ENCODE assay signal across 1 cellular context in the genomic region with DNA sequence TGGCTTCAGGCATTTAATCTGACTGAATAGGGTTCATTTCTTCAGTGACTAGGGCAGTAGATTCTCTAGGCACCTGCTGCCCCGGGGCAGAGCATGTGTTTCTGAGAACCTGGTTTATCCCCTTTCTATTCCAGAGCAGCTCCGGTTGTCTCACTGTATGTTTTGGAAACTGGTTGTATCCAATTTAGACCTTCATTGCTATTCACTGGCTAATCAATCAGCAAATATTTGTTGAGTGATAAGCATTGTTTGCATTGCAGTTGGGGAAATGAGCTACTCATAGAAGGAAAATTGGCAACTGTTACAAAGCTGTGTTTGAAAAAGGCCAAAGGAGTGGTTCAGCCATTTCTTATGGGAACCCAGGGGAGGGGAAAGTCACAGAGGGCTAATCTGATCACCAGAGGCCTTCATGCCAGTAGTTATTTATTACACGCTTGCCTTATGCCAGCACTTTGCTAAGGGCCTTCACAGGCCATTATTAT.
A peak's percentile ranks its signal among the peaks of the same experiment; 100 is the strongest.
TF ChIP-seq lines count a peak whose summit lies in the region.

No MANE protein-coding gene starts in this region.

TF ChIP-seq in HepG2, 621 proteins besides CTCF, POLR2A, EP300 and RAD21 (continued from another document and continues in another):
- TF ChIP-seq, protein P1, sequence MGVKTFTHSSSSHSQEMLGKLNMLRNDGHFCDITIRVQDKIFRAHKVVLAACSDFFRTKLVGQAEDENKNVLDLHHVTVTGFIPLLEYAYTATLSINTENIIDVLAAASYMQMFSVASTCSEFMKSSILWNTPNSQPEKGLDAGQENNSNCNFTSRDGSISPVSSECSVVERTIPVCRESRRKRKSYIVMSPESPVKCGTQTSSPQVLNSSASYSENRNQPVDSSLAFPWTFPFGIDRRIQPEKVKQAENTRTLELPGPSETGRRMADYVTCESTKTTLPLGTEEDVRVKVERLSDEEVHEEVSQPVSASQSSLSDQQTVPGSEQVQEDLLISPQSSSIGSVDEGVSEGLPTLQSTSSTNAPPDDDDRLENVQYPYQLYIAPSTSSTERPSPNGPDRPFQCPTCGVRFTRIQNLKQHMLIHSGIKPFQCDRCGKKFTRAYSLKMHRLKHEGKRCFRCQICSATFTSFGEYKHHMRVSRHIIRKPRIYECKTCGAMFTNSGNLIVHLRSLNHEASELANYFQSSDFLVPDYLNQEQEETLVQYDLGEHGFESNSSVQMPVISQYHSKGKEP (CRISPR knock-in tag; IDR thresholded peaks at IDR 0.05) = no peak
- TF ChIP-seq, protein P2, sequence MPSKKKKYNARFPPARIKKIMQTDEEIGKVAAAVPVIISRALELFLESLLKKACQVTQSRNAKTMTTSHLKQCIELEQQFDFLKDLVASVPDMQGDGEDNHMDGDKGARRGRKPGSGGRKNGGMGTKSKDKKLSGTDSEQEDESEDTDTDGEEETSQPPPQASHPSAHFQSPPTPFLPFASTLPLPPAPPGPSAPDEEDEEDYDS (CRISPR knock-in tag; IDR thresholded peaks at IDR 0.05) = no peak
- TF ChIP-seq ZFP36L1 (CRISPR knock-in tag; IDR thresholded peaks at IDR 0.05) = no peak; the same call in 1 of the 2 replicates
- 0 out of 2 replicates have a peak, but pooled peaks have one; percentile 46 for TF ChIP-seq SMAD3 (CRISPR knock-in tag; IDR thresholded peaks at IDR 0.05)
- TF ChIP-seq PTBP1 (IDR thresholded peaks at IDR 0.05; ENCODE audit: low read depth, low read length, poor library complexity, severe bottlenecking) = no peak
- TF ChIP-seq ZSCAN20 (CRISPR knock-in tag; IDR thresholded peaks at IDR 0.05; ENCODE audit: borderline replicate concordance) = no peak
- no peak for TF ChIP-seq SRSF9 (IDR thresholded peaks at IDR 0.05; ENCODE audit: borderline replicate concordance, insufficient read depth, low read depth, low read length, poor library complexity, severe bottlenecking)
- no peak for TF ChIP-seq ATF7-NPFF (CRISPR knock-in tag; IDR thresholded peaks at IDR 0.05; ENCODE audit: low read depth)
- no peak for TF ChIP-seq GABPB1 (CRISPR knock-in tag; IDR thresholded peaks at IDR 0.05)
- TF ChIP-seq, protein P3, sequence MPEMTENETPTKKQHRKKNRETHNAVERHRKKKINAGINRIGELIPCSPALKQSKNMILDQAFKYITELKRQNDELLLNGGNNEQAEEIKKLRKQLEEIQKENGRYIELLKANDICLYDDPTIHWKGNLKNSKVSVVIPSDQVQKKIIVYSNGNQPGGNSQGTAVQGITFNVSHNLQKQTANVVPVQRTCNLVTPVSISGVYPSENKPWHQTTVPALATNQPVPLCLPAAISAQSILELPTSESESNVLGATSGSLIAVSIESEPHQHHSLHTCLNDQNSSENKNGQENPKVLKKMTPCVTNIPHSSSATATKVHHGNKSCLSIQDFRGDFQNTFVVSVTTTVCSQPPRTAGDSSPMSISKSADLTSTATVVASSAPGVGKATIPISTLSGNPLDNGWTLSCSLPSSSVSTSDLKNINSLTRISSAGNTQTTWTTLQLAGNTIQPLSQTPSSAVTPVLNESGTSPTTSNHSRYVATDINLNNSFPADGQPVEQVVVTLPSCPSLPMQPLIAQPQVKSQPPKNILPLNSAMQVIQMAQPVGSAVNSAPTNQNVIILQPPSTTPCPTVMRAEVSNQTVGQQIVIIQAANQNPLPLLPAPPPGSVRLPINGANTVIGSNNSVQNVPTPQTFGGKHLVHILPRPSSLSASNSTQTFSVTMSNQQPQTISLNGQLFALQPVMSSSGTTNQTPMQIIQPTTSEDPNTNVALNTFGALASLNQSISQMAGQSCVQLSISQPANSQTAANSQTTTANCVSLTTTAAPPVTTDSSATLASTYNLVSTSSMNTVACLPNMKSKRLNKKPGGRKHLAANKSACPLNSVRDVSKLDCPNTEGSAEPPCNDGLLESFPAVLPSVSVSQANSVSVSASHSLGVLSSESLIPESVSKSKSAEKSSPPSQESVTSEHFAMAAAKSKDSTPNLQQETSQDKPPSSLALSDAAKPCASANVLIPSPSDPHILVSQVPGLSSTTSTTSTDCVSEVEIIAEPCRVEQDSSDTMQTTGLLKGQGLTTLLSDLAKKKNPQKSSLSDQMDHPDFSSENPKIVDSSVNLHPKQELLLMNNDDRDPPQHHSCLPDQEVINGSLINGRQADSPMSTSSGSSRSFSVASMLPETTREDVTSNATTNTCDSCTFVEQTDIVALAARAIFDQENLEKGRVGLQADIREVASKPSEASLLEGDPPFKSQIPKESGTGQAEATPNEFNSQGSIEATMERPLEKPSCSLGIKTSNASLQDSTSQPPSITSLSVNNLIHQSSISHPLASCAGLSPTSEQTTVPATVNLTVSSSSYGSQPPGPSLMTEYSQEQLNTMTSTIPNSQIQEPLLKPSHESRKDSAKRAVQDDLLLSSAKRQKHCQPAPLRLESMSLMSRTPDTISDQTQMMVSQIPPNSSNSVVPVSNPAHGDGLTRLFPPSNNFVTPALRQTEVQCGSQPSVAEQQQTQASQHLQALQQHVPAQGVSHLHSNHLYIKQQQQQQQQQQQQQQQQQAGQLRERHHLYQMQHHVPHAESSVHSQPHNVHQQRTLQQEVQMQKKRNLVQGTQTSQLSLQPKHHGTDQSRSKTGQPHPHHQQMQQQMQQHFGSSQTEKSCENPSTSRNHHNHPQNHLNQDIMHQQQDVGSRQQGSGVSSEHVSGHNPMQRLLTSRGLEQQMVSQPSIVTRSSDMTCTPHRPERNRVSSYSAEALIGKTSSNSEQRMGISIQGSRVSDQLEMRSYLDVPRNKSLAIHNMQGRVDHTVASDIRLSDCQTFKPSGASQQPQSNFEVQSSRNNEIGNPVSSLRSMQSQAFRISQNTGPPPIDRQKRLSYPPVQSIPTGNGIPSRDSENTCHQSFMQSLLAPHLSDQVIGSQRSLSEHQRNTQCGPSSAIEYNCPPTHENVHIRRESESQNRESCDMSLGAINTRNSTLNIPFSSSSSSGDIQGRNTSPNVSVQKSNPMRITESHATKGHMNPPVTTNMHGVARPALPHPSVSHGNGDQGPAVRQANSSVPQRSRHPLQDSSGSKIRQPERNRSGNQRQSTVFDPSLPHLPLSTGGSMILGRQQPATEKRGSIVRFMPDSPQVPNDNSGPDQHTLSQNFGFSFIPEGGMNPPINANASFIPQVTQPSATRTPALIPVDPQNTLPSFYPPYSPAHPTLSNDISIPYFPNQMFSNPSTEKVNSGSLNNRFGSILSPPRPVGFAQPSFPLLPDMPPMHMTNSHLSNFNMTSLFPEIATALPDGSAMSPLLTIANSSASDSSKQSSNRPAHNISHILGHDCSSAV (CRISPR knock-in tag; IDR thresholded peaks at IDR 0.05; ENCODE audit: borderline replicate concordance) = no peak
- no peak for TF ChIP-seq KLF12 (CRISPR knock-in tag; IDR thresholded peaks at IDR 0.05; ENCODE audit: borderline replicate concordance)
- TF ChIP-seq GATAD2A (CRISPR knock-in tag; IDR thresholded peaks at IDR 0.05) = peak; percentile 88
- TF ChIP-seq ZNF230 (CRISPR knock-in tag; IDR thresholded peaks at IDR 0.05) = no peak
- TF ChIP-seq, protein P4, sequence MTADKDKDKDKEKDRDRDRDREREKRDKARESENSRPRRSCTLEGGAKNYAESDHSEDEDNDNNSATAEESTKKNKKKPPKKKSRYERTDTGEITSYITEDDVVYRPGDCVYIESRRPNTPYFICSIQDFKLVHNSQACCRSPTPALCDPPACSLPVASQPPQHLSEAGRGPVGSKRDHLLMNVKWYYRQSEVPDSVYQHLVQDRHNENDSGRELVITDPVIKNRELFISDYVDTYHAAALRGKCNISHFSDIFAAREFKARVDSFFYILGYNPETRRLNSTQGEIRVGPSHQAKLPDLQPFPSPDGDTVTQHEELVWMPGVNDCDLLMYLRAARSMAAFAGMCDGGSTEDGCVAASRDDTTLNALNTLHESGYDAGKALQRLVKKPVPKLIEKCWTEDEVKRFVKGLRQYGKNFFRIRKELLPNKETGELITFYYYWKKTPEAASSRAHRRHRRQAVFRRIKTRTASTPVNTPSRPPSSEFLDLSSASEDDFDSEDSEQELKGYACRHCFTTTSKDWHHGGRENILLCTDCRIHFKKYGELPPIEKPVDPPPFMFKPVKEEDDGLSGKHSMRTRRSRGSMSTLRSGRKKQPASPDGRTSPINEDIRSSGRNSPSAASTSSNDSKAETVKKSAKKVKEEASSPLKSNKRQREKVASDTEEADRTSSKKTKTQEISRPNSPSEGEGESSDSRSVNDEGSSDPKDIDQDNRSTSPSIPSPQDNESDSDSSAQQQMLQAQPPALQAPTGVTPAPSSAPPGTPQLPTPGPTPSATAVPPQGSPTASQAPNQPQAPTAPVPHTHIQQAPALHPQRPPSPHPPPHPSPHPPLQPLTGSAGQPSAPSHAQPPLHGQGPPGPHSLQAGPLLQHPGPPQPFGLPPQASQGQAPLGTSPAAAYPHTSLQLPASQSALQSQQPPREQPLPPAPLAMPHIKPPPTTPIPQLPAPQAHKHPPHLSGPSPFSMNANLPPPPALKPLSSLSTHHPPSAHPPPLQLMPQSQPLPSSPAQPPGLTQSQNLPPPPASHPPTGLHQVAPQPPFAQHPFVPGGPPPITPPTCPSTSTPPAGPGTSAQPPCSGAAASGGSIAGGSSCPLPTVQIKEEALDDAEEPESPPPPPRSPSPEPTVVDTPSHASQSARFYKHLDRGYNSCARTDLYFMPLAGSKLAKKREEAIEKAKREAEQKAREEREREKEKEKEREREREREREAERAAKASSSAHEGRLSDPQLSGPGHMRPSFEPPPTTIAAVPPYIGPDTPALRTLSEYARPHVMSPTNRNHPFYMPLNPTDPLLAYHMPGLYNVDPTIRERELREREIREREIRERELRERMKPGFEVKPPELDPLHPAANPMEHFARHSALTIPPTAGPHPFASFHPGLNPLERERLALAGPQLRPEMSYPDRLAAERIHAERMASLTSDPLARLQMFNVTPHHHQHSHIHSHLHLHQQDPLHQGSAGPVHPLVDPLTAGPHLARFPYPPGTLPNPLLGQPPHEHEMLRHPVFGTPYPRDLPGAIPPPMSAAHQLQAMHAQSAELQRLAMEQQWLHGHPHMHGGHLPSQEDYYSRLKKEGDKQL (CRISPR knock-in tag; IDR thresholded peaks at IDR 0.05; ENCODE audit: low read depth) = peak; percentile 93
- TF ChIP-seq ARNT2 (CRISPR knock-in tag; IDR thresholded peaks at IDR 0.05; ENCODE audit: low read depth) = no peak
- TF ChIP-seq ZZZ3 (CRISPR knock-in tag; IDR thresholded peaks at IDR 0.05; ENCODE audit: borderline replicate concordance) = 0 out of 2 replicates have a peak, but pooled peaks have one; percentile 5
- TF ChIP-seq TCF12 (IDR thresholded peaks at IDR 0.05) = no peak
- TF ChIP-seq TCF12 (CRISPR knock-in tag; IDR thresholded peaks at IDR 0.05) = 0 out of 2 replicates have a peak, but pooled peaks have one; percentile 36
- TF ChIP-seq NR2C2 (CRISPR knock-in tag; IDR thresholded peaks at IDR 0.05; ENCODE audit: borderline replicate concordance) = peak; percentile 45; the same call in 1 of the 2 replicates
- peak; percentile 84; the same call in 1 of the 2 replicates for TF ChIP-seq MIER3 (CRISPR knock-in tag; IDR thresholded peaks at IDR 0.05; ENCODE audit: borderline replicate concordance)
- TF ChIP-seq SPEN (CRISPR knock-in tag; IDR thresholded peaks at IDR 0.05; ENCODE audit: low read depth) = 0 out of 2 replicates have a peak, but pooled peaks have one; percentile 54
- TF ChIP-seq, protein P5, sequence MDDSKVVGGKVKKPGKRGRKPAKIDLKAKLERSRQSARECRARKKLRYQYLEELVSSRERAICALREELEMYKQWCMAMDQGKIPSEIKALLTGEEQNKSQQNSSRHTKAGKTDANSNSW (CRISPR knock-in tag; IDR thresholded peaks at IDR 0.05; ENCODE audit: borderline replicate concordance) = no peak
- no peak for TF ChIP-seq CENPT (CRISPR knock-in tag; IDR thresholded peaks at IDR 0.05; ENCODE audit: low read depth)
- no peak for TF ChIP-seq SMAD9 (CRISPR knock-in tag; IDR thresholded peaks at IDR 0.05)
- TF ChIP-seq ZNF670 (CRISPR knock-in tag; IDR thresholded peaks at IDR 0.05; ENCODE audit: borderline replicate concordance) = no peak
- TF ChIP-seq PAF1 (CRISPR knock-in tag; IDR thresholded peaks at IDR 0.05) = no peak
- no peak for TF ChIP-seq ZFAT (CRISPR knock-in tag; conservative IDR thresholded peaks at IDR 0.05)
- peak; percentile 69 for TF ChIP-seq ZNF644 (CRISPR knock-in tag; IDR thresholded peaks at IDR 0.05; ENCODE audit: low read depth)
- 0 out of 4 replicates have a peak, but pooled peaks of 1 of the 2 experiments have one; percentile 68 for TF ChIP-seq KLF16 (CRISPR knock-in tag; IDR thresholded peaks at IDR 0.05)
- TF ChIP-seq, protein P6, sequence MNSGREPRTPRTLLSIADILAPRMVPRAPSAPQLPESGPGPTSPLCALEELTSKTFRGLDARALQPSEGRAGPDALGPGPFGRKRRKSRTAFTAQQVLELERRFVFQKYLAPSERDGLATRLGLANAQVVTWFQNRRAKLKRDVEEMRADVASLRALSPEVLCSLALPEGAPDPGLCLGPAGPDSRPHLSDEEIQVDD (CRISPR knock-in tag; IDR thresholded peaks at IDR 0.05; ENCODE audit: borderline replicate concordance) = no peak
- TF ChIP-seq CHD4 (IDR thresholded peaks at IDR 0.05; ENCODE audit: borderline replicate concordance, low read length) = no peak
- no peak for TF ChIP-seq ZNF432 (CRISPR knock-in tag; IDR thresholded peaks at IDR 0.05; ENCODE audit: borderline replicate concordance)
- TF ChIP-seq, protein P7, sequence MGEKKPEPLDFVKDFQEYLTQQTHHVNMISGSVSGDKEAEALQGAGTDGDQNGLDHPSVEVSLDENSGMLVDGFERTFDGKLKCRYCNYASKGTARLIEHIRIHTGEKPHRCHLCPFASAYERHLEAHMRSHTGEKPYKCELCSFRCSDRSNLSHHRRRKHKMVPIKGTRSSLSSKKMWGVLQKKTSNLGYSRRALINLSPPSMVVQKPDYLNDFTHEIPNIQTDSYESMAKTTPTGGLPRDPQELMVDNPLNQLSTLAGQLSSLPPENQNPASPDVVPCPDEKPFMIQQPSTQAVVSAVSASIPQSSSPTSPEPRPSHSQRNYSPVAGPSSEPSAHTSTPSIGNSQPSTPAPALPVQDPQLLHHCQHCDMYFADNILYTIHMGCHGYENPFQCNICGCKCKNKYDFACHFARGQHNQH (CRISPR knock-in tag; IDR thresholded peaks at IDR 0.05) = no peak; the same call in none of the 2 replicates
- TF ChIP-seq ZNF746 (CRISPR knock-in tag; IDR thresholded peaks at IDR 0.05) = no peak
- TF ChIP-seq ZNF672 (CRISPR knock-in tag; IDR thresholded peaks at IDR 0.05) = no peak
- TF ChIP-seq, protein P8, sequence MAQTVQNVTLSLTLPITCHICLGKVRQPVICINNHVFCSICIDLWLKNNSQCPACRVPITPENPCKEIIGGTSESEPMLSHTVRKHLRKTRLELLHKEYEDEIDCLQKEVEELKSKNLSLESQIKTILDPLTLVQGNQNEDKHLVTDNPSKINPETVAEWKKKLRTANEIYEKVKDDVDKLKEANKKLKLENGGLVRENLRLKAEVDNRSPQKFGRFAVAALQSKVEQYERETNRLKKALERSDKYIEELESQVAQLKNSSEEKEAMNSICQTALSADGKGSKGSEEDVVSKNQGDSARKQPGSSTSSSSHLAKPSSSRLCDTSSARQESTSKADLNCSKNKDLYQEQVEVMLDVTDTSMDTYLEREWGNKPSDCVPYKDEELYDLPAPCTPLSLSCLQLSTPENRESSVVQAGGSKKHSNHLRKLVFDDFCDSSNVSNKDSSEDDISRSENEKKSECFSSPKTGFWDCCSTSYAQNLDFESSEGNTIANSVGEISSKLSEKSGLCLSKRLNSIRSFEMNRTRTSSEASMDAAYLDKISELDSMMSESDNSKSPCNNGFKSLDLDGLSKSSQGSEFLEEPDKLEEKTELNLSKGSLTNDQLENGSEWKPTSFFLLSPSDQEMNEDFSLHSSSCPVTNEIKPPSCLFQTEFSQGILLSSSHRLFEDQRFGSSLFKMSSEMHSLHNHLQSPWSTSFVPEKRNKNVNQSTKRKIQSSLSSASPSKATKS (CRISPR knock-in tag; IDR thresholded peaks at IDR 0.05) = 0 out of 2 replicates have a peak, but pooled peaks have one; percentile 56
- TF ChIP-seq, protein P9, sequence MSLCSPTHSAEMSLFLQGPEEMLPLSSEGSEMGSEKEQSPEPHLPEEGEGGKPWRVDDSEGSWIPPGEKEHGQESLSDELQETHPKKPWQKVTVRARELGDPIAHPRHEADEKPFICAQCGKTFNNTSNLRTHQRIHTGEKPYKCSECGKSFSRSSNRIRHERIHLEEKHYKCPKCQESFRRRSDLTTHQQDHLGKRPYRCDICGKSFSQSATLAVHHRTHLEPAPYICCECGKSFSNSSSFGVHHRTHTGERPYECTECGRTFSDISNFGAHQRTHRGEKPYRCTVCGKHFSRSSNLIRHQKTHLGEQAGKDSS (CRISPR knock-in tag; IDR thresholded peaks at IDR 0.05; ENCODE audit: borderline replicate concordance, low read depth) = no peak
